ENCODE assay signal across 16 cellular contexts in genomic region chr1:41773144-41773571, GRCh38.
A peak's percentile ranks its signal among the peaks of the same experiment; 100 is the strongest.
DNase-seq lines count a peak whose midpoint lies in the region; FAIRE-seq and TF ChIP-seq lines count a peak whose summit lies in the region.
"Had no signal": no experiment of that assay in that cellular context is flagged by ENCODE, and none has a peak within 500 bp of the region (broad histone marks: within the 10 kb centered on the region; RNA-seq: fewer than 3 reads in every experiment).

No MANE protein-coding gene starts in this region.

- H3K9me3 Mint-ChIP-seq in activated CD4-positive, alpha-beta T cell treated with anti-CD3 and anti-CD28 coated beads, Interleukin-2, amount 10 ng/mL, durations not matched to agents 24 days and 14 days: no peaks in the 10 kb centered on the region
- H3K9me3 Mint-ChIP-seq: brain; stimulated activated effector memory CD8-positive, alpha-beta T cell treated with anti-CD3 and anti-CD28 coated beads, Interleukin-12 subunit alpha, Interleukin-12 subunit beta, amount 100 ng/mL, for 72 hours had no signal

- H3K27ac Mint-ChIP-seq in activated CD4-positive, alpha-beta T cell treated with anti-CD3 and anti-CD28 coated beads, Interleukin-2, amount 10 ng/mL, durations not matched to agents 24 days and 14 days: no peak overlapping the region
- H3K27ac Mint-ChIP-seq: stimulated activated effector memory CD8-positive, alpha-beta T cell treated with anti-CD3 and anti-CD28 coated beads, Interleukin-12 subunit alpha, Interleukin-12 subunit beta, amount 100 ng/mL, for 72 hours had no signal

- H3K4me1 Mint-ChIP-seq in activated CD4-positive, alpha-beta T cell treated with anti-CD3 and anti-CD28 coated beads, Interleukin-2, amount 10 ng/mL, durations not matched to agents 24 days and 14 days: peaks cover 3% of the 10 kb centered on the region

- TF ChIP-seq EP300 in stomach (IDR thresholded peaks at IDR 0.05): no peak

- 44 to 67% (median 51%) methylated on average over 5 of the region's 5 CpGs for WGBS in stomach, 5 donors

- H3K9me3 ChIP-seq in stomach: no peaks in the 10 kb centered on the region
- H3K9me3 ChIP-seq: esophagus muscularis mucosa had no signal

- H3K4me1 ChIP-seq in stomach: peaks cover 0 to 33% (median 24%) of the 10 kb centered on the region in 4 donors

- peak; percentile 45 for FAIRE-seq in GM12891 (lab: Jason Lieb, UNC)
- FAIRE-seq: GM12878, RCC 7860 had no signal

- no peak for TF ChIP-seq POLR2A in GM12891 (IDR thresholded peaks at IDR 0.05; ENCODE audit: low read depth, low read length)
- TF ChIP-seq POLR2A in stomach (IDR thresholded peaks at IDR 0.05): no peak

- H3K27me3 ChIP-seq in stomach: no peaks in the 10 kb centered on the region
- H3K27me3 ChIP-seq: esophagus muscularis mucosa had no signal

- in situ Hi-C loops in astrocyte of the cerebellum (cut with HindIII; ENCODE audit: low sequenced_read_pairs): no loop called here

- H3K27ac ChIP-seq in stomach: peak overlapping the region in 4 of 5 donors; percentile 24 to 50 (median 28)
- H3K27ac ChIP-seq: esophagus muscularis mucosa had no signal

- intact Hi-C loops in stomach (cut with DNase I; ENCODE audit: low total_unique reads): no loop called here
- intact Hi-C loops in activated CD4-positive, alpha-beta T cell treated with anti-CD3 and anti-CD28 coated beads, Interleukin-2, amount 10 ng/mL, durations not matched to agents 24 days and 14 days (cut with micrococcal nuclease): no loop called here

- H3K27me3 Mint-ChIP-seq in activated CD4-positive, alpha-beta T cell treated with anti-CD3 and anti-CD28 coated beads, Interleukin-2, amount 10 ng/mL, durations not matched to agents 24 days and 14 days: no peaks in the 10 kb centered on the region
- H3K27me3 Mint-ChIP-seq: brain had no signal

- H3K36me3 Mint-ChIP-seq in activated CD4-positive, alpha-beta T cell treated with anti-CD3 and anti-CD28 coated beads, Interleukin-2, amount 10 ng/mL, durations not matched to agents 24 days and 14 days (ENCODE audit: low read depth): peaks cover 4% of the 10 kb centered on the region
- H3K36me3 Mint-ChIP-seq: brain; stimulated activated effector memory CD8-positive, alpha-beta T cell treated with anti-CD3 and anti-CD28 coated beads, Interleukin-12 subunit alpha, Interleukin-12 subunit beta, amount 100 ng/mL, for 72 hours had no signal

- peak; percentile 4 for TF ChIP-seq CTCF in astrocyte of the cerebellum (IDR thresholded peaks at IDR 0.05; ENCODE audit: low read depth, low read length, missing control alignments)
- no peak for TF ChIP-seq CTCF in stomach (IDR thresholded peaks at IDR 0.05)

- no peak overlapping the region for H3K4me3 ChIP-seq in astrocyte of the cerebellum (ENCODE audit: low read depth, low read length)
- no peak overlapping the region for H3K4me3 ChIP-seq in stomach
- H3K4me3 ChIP-seq: esophagus muscularis mucosa, GM12878 had no signal

- DNase-seq in GM12891 (ENCODE audit: insufficient read length, low spot score) (no peak), astrocyte of the cerebellum (ENCODE audit: low read depth) (peak; percentile 48), globus pallidus (ENCODE audit: low spot score) (peak; percentile 49), stomach (peak; percentile 83), OCI-M1 (lab: John Stamatoyannopoulos, UW) (no peak), dermis blood vessel endothelial cell (no peak)
- no peak for DNase-seq in activated CD8-positive, alpha-beta memory T cell treated with anti-CD3 and anti-CD28 coated beads, Interleukin-2, amount 50 U/mL, for 48 hours
- DNase-seq in activated CD4-positive, alpha-beta T cell treated with anti-CD3 and anti-CD28 coated beads, Interleukin-2, amount 10 ng/mL, durations not matched to agents 24 days and 14 days: no peak
- DNase-seq: Karpas-422; NCI-H345; stimulated activated CD4-positive, alpha-beta T cell treated with anti-CD3 and anti-CD28 coated beads, Interleukin-1b, Interleukin-23, amount 100 ng/mL, for 48 hours had no signal

- no peak overlapping the region for H3K4me3 Mint-ChIP-seq in activated CD4-positive, alpha-beta T cell treated with anti-CD3 and anti-CD28 coated beads, Interleukin-2, amount 10 ng/mL, durations not matched to agents 24 days and 14 days
- H3K4me3 Mint-ChIP-seq: brain; stimulated activated effector memory CD8-positive, alpha-beta T cell treated with anti-CD3 and anti-CD28 coated beads, Interleukin-12 subunit alpha, Interleukin-12 subunit beta, amount 100 ng/mL, for 72 hours had no signal

- H3K36me3 ChIP-seq in stomach: no peaks in the 10 kb centered on the region
- H3K36me3 ChIP-seq: esophagus muscularis mucosa had no signal

TF ChIP-seq in GM12891, 5 proteins besides CTCF, POLR2A, EP300 and RAD21:
- no peak for TF ChIP-seq SPI1 (IDR thresholded peaks at IDR 0.05; ENCODE audit: low read depth, low read length)
- TF ChIP-seq POU2F2 (IDR thresholded peaks at IDR 0.05; ENCODE audit: low read depth, low read length): no peak
- no peak for TF ChIP-seq POLR2AphosphoS5 (IDR thresholded peaks at IDR 0.05; ENCODE audit: low read depth, low read length)
- TF ChIP-seq PAX5 (IDR thresholded peaks at IDR 0.05; ENCODE audit: insufficient read depth, low read length, severe bottlenecking): no peak
- TF ChIP-seq TAF1 (IDR thresholded peaks at IDR 0.05; ENCODE audit: low read depth, low read length): no peak
TF ChIP-seq in GM12891: peak in this region for 0.

Comparison
In these comparisons a context has a peak if more than half of its experiments do, and no peak if none do; other contexts are left out.
1. DNase-seq: peak in astrocyte of the cerebellum (single experiment), globus pallidus (single experiment) and stomach (single experiment); none in GM12891 (single experiment), activated CD8-positive, alpha-beta memory T cell treated with anti-CD3 and anti-CD28 coated beads, Interleukin-2, amount 50 U/mL, for 48 hours (single experiment), OCI-M1 (single experiment), dermis blood vessel endothelial cell (single experiment) and activated CD4-positive, alpha-beta T cell treated with anti-CD3 and anti-CD28 coated beads, Interleukin-2, amount 10 ng/mL, durations not matched to agents 24 days and 14 days (single experiment).